ENCODE assay signal across 1 cellular context in the genomic region with DNA sequence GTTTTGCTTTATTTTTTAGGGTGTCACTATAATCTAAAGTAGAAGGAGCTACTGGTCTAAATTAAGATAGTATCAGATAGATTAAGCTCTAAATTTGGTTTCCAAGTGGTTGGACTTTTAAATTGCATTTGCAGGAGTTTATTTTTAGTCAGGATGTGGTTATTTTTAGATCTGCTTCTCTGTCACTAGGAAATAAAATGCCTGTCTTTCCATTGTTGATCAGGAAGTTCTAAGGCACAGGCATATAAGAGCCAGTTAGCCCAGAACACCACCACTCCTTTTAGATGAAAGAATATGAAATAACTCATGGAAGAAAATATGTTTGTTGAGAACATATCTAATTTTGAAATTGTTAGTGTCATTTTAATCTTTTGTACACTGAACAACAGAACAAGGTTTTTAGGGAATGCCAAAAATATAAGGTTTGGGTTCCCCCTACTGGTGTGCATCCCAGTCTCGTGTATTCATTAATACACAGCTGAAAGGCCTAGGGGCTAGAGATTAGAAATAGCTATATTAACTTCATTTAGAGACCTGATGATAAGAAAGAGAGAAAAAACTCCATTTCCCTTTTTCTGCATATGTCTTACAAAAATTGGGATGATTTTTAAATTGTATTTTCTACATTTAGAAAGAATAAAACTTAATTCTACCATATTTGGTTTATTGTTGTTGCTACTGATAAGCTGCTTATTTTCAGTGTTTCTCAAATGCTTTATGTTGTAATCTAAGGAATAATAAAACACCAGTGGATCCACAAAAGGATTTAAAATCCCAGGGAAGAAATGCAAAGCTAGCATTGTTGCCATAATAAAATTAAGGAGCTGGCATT.
TF ChIP-seq lines count a peak whose summit lies in the region.

No MANE protein-coding gene starts in this region.

TF ChIP-seq in endothelial cell of umbilical vein, 7 proteins besides CTCF, POLR2A, EP300 and RAD21:
- TF ChIP-seq JUN (IDR thresholded peaks at IDR 0.05; ENCODE audit: borderline replicate concordance, insufficient read depth, insufficient read length, low read depth) (no peak), EZH2 (IDR thresholded peaks at IDR 0.05; ENCODE audit: borderline replicate concordance, low read depth, low read length, severe bottlenecking) (no peak), GATA2 (IDR thresholded peaks at IDR 0.05; ENCODE audit: insufficient read depth, insufficient read length, low read depth, low read length) (no peak)
